10 cellular contexts compared by ENCODE assay signal in the genomic region with DNA sequence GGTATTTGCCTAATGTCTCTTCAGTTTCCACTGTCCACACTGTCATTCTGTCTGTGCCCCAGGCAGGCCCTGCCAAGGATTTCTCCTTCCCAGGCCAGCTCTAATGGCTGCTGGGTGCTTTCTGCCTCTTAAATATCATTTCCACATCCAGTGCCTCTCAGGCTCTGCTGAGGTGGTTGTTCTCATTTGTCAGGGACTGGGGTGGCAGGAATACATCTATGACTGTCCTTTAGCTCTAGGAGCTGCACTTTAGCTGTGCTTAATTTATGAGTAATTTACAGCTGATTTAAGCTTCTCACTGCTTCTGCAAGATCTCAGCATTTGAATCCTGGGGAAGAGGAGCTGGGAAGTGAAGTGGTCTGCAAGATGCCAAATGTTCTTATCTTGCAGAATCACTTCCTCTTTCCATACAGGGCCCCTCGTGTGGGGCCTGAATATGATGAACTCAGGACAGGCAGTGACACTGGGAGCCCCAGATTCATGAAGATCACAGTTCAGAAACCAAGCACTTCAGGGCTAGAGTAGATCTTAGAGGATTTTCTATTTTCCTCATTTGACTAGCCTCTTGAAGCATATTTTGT.
A peak's percentile ranks its signal among the peaks of the same experiment; 100 is the strongest.
DNase-seq lines count a peak whose midpoint lies in the region; ATAC-seq lines count a peak whose summit lies in the region.
"Had no signal": no experiment of that assay in that cellular context is flagged by ENCODE, and none has a peak within 500 bp of the region (broad histone marks: within the 10 kb centered on the region; RNA-seq: fewer than 3 reads in every experiment).

No MANE protein-coding gene starts in this region.

- DNase-seq in globus pallidus (ENCODE audit: low spot score) (peak; percentile 62), AG08395 (ENCODE audit: low spot score) (no peak)
- DNase-seq: activated CD8-positive, alpha-beta memory T cell treated with anti-CD3 and anti-CD28 coated beads, Interleukin-2, amount 50 U/mL, for 4 hours; CD4-positive, CD25-positive, alpha-beta regulatory T cell had no signal

- ATAC-seq in GM18861 (IDR thresholded peaks at IDR 0.05; ENCODE audit: unreplicated experiment) = peak; percentile 59
- peak; percentile 83 for ATAC-seq in GM21526 (IDR thresholded peaks at IDR 0.05; ENCODE audit: low FRiP score, unreplicated experiment)
- peak; percentile 74 for ATAC-seq in HG03354 (IDR thresholded peaks at IDR 0.05; ENCODE audit: poor library complexity, severe bottlenecking, unreplicated experiment)
- ATAC-seq in HG02610 (IDR thresholded peaks at IDR 0.05; ENCODE audit: unreplicated experiment) = no peak
- ATAC-seq in HG03108 (IDR thresholded peaks at IDR 0.05; ENCODE audit: unreplicated experiment) = no peak
- no peak for ATAC-seq in HG02970 (IDR thresholded peaks at IDR 0.05; ENCODE audit: low FRiP score, unreplicated experiment)

Comparison
In these comparisons a context has a peak if more than half of its experiments do, and no peak if none do; other contexts are left out.
1. ATAC-seq: peak in GM18861 (single experiment), GM21526 (single experiment) and HG03354 (single experiment); none in HG02610 (single experiment), HG03108 (single experiment) and HG02970 (single experiment).